8 cellular contexts compared by ENCODE assay signal in genomic region chr17:8079291-8080207, GRCh38. TPM values are rescaled to one million over a fixed set of nuclear protein-coding genes. Genes with fewer than 3 reads are reported as not detected.
DNase-seq lines count a peak whose midpoint lies in the region; ATAC-seq and TF ChIP-seq lines count a peak whose summit lies in the region.

No MANE protein-coding gene starts in this region.

- intact Hi-C loops in mucosa of descending colon (cut with DNase I, micrococcal nuclease): loop anchor here in 1 of 2 donors (10.0 kb wide), 1 partner anchor 225 kb away; no protein-coding TSS in a partner anchor

- TF ChIP-seq CTCF in GM06990 (IDR thresholded peaks at IDR 0.05; ENCODE audit: insufficient read depth, low read length, poor library complexity, severe bottlenecking) (peak; percentile 89), epithelial cell of esophagus (IDR thresholded peaks at IDR 0.05; ENCODE audit: insufficient read depth, low read depth, low read length, missing control alignments) (peak; percentile 70), mucosa of descending colon (IDR thresholded peaks at IDR 0.05) (peak; percentile 86)

- H3K4me1 ChIP-seq in mucosa of descending colon (ENCODE audit: low read depth): peaks cover 8% of the 10 kb centered on the region

- H3K36me3 ChIP-seq in GM06990 (ENCODE audit: control insufficient read depth, insufficient read depth, low read length) (no peaks in the 10 kb centered on the region), mucosa of descending colon (ENCODE audit: low read depth) (no peaks in the 10 kb centered on the region)

- peak; percentile 66 for ATAC-seq in HG03354 (IDR thresholded peaks at IDR 0.05; ENCODE audit: poor library complexity, severe bottlenecking, unreplicated experiment)
- peak; percentile 89 for ATAC-seq in mucosa of descending colon
- no peak for ATAC-seq in HG03460 (IDR thresholded peaks at IDR 0.05; ENCODE audit: unreplicated experiment)

- H3K9me3 ChIP-seq in mucosa of descending colon: no peaks in the 10 kb centered on the region

- H3K4me3 ChIP-seq in GM06990 (replicated peaks; ENCODE audit: low read depth, low read length): peak overlapping the region; percentile 59
- H3K4me3 ChIP-seq in epithelial cell of esophagus (ENCODE audit: low read length): peak overlapping the region; percentile 43
- no peak overlapping the region for H3K4me3 ChIP-seq in mucosa of descending colon

- peak; percentile 80 for DNase-seq in GM06990 (ENCODE audit: extremely low read depth, insufficient read length)
- peak; percentile 55 for DNase-seq in NOMO-1 treated with DMSO at 0.1 percent for 48 hours (lab: John Stamatoyannopoulos, UW; ENCODE audit: unreplicated experiment)
- peak; percentile 43 for DNase-seq in activated CD8-positive, alpha-beta memory T cell treated with anti-CD3 and anti-CD28 coated beads, Interleukin-2, amount 50 U/mL, for 24 hours (ENCODE audit: extremely low read depth)
- DNase-seq in epithelial cell of esophagus (ENCODE audit: low read depth): peak; percentile 66
- DNase-seq in mucosa of descending colon: peak; percentile 79 to 84 (median 81)
- peak; percentile 71 to 78 for DNase-seq in stimulated activated CD8-positive, alpha-beta memory T cell treated with anti-CD3 and anti-CD28 coated beads, Interleukin-2, amount 100 ng/mL, for 48 hours (ENCODE audit: low read depth in 2 of 2)

- peaks cover 5% of the 10 kb centered on the region for H3K27me3 ChIP-seq in GM06990 (replicated peaks; ENCODE audit: control insufficient read depth, insufficient read depth, low read length)

RNA-seq across cellular contexts. Expression of gene ALOX12B, which starts 8.0 kb away (rescaled TPM):
- total RNA-seq in mucosa of descending colon: under 1 TPM; 0.25 to 0.65 (median 0.49) TPM

RNA-seq across cellular contexts. Expression of gene ALOXE3, which starts 38.8 kb away (rescaled TPM):
- not detected for total RNA-seq in mucosa of descending colon

RNA-seq across cellular contexts. Expression of gene ALOX15B, which starts 40.7 kb away (rescaled TPM):
- total RNA-seq in mucosa of descending colon: 1 to 10 TPM in 2 of 3 donors, under 1 TPM in 1; 0.66 to 1.3 (median 1.1) TPM

RNA-seq across cellular contexts. Expression of gene HES7, which starts 44.4 kb away (rescaled TPM):
- under 1 TPM in 1 of 3 donors, not detected in 2; 0.28 TPM for total RNA-seq in mucosa of descending colon
